8 cellular contexts compared by ENCODE assay signal in genomic region chr9:78296893-78297671, GRCh38.
DNase-seq lines count a peak whose midpoint lies in the region; ATAC-seq and TF ChIP-seq lines count a peak whose summit lies in the region.

Gene PSAT1 (plus strand): TSS chr9:78297125. CDS start chr9:78297211, 86 bp downstream.

- TF ChIP-seq CTCF in choroid plexus epithelial cell (conservative IDR thresholded peaks at IDR 0.05; ENCODE audit: low read depth, low read length) = no peak

- peak within 1 kb of the TSS; percentile 91 for H3K4me3 ChIP-seq in choroid plexus epithelial cell (ENCODE audit: low read depth, low read length)

- DNase-seq in AG20443 (ENCODE audit: low spot score) (peak; percentile 99), GM19238 (ENCODE audit: insufficient read length, low spot score) (peak; percentile 96), NCI-H510A treated with DMSO at 0.1 percent for 48 hours (lab: John Stamatoyannopoulos, UW) (peak; percentile 95), choroid plexus epithelial cell (ENCODE audit: low read depth) (peak; percentile 99), kidney tubule cell (ENCODE audit: low spot score) (peak; percentile 97)
- DNase-seq in activated CD4-positive, alpha-beta T cell treated with anti-CD3 and anti-CD28 coated beads for 24 hours (ENCODE audit: low read depth in 2 of 2) = peak; percentile 82 to 83
- DNase-seq in stimulated activated CD4-positive, alpha-beta T cell treated with anti-CD3 and anti-CD28 coated beads, Interleukin-1b, Interleukin-23, amount 100 ng/mL, for 1 hour (ENCODE audit: low read depth in 2 of 2) = peak; percentile 54 to 72

- peak; percentile 98 for ATAC-seq in HG03439 (IDR thresholded peaks at IDR 0.05; ENCODE audit: unreplicated experiment)

Comparison
In these comparisons a context has a peak if more than half of its experiments do, and no peak if none do; other contexts are left out.
1. Peak in every context shown above with its lines: DNase-seq, ATAC-seq and H3K4me3 ChIP-seq.